8 cellular contexts compared by ENCODE assay signal in the genomic region with DNA sequence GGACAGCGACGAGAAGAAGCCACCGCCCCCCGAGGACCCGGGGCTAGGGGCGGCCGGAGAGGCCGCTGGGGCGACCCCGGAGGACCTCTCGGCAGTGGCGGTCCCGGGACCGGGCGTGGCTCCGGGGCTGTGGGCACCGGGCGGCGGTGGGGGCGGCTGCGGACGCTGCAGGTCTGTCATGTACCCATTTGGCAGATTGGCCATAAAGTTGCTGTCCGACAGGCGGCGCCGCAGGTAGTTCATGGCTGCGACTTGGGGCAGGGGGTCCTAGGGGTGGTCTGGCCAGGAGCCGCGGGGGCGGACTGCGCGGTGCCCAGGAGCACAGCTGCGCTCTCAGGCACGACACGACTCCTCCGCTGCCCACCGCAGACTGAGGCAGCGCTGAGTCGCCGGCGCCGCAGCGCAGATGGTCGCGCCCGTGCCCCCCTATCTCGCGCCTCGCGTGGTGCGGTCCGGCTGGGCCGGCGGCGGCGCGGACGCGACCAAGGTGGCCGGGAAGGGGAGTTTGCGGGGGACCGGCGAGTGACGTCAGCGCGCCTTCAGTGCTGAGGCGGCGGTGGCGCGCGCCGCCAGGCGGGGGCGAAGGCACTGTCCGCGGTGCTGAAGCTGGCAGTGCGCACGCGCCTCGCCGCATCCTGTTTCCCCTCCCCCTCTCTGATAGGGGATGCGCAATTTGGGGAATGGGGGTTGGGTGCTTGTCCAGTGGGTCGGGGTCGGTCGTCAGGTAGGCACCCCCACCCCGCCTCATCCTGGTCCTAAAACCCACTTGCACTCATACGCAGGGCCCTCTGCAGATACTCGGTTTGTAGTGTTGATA. TPM values are rescaled to one million over a fixed set of nuclear protein-coding genes. Genes with fewer than 3 reads are reported as not detected.
DNase-seq lines count a peak whose midpoint lies in the region; ATAC-seq lines count a peak whose summit lies in the region.

A gene (minus strand): TSS at position 372 of the 817 bp plus-strand sequence. CDS start 129 bp downstream, at position 243.

- H3K9ac ChIP-seq in endocrine pancreas (ENCODE audit: control insufficient read depth, insufficient read depth, low read length) = peak within 1 kb of the TSS; percentile 41

- no peaks in the 10 kb centered on the region for H3K36me3 ChIP-seq in endocrine pancreas (ENCODE audit: control insufficient read depth, insufficient read depth, low read length)

- DNase-seq in NCI-H82 (lab: John Stamatoyannopoulos, UW) (peak; percentile 90), mesenteric fat pad (ENCODE audit: low spot score) (peak; percentile 91)
- DNase-seq in activated CD8-positive, alpha-beta memory T cell treated with anti-CD3 and anti-CD28 coated beads, Interleukin-2, amount 50 U/mL, for 1 hour (ENCODE audit: extremely low read depth) = peak; percentile 33
- DNase-seq in stimulated activated CD8-positive, alpha-beta memory T cell treated with anti-CD3 and anti-CD28 coated beads, Interleukin-15, amount 100 ng/mL, for 1 hour (ENCODE audit: low read depth) = peak; percentile 49

- ATAC-seq in GM18858 (IDR thresholded peaks at IDR 0.05; ENCODE audit: unreplicated experiment) (peak; percentile 60), HG03457 (IDR thresholded peaks at IDR 0.05; ENCODE audit: unreplicated experiment) (peak; percentile 67), GM21367 (IDR thresholded peaks at IDR 0.05; ENCODE audit: unreplicated experiment) (no peak)

- peak within 1 kb of the TSS; percentile 52 for H3K4me3 ChIP-seq in endocrine pancreas (ENCODE audit: control insufficient read depth, insufficient read depth, low read length)

- H3K27me3 ChIP-seq in endocrine pancreas (ENCODE audit: control insufficient read depth, insufficient read depth, low read length) = no peaks in the 10 kb centered on the region

- H3K4me1 ChIP-seq in endocrine pancreas (ENCODE audit: control insufficient read depth, insufficient read depth, low read length) = peaks cover 8% of the 10 kb centered on the region

- no peaks in the 10 kb centered on the region for H3K9me3 ChIP-seq in endocrine pancreas (ENCODE audit: control insufficient read depth, low read length)

RNA-seq across cellular contexts. Expression of the gene that starts here (rescaled TPM):
- total RNA-seq in mesenteric fat pad = not detected

Comparison
In these comparisons a context has a peak if more than half of its experiments do, and no peak if none do; other contexts are left out.
1. Peak in DNase-seq in mesenteric fat pad; RNA of the gene not detected or under 1 TPM.
2. DNase-seq: peak in every context shown above with its lines; median percentile 91 in mesenteric fat pad; 90 in NCI-H82; 49 in stimulated activated CD8-positive, alpha-beta memory T cell treated with anti-CD3 and anti-CD28 coated beads, Interleukin-15, amount 100 ng/mL, for 1 hour; 33 in activated CD8-positive, alpha-beta memory T cell treated with anti-CD3 and anti-CD28 coated beads, Interleukin-2, amount 50 U/mL, for 1 hour.